16 cellular contexts compared by ENCODE assay signal in genomic region chr16:46774743-46775177, GRCh38. TPM values are rescaled to one million over a fixed set of nuclear protein-coding genes. Genes with fewer than 3 reads are reported as not detected.
DNase-seq lines count a peak whose midpoint lies in the region; ATAC-seq and TF ChIP-seq lines count a peak whose summit lies in the region.
"Had no signal": no experiment of that assay in that cellular context is flagged by ENCODE, and none has a peak within 500 bp of the region (broad histone marks: within the 10 kb centered on the region; RNA-seq: fewer than 3 reads in every experiment).

No MANE protein-coding gene starts in this region.

- dilution Hi-C loops in IMR-90 (cut with HindIII; ENCODE audit: low sequenced_read_pairs, unreplicated experiment), result no loop called here

- CTCF ChIA-PET in IMR-90 (lab: Yijun Ruan, JAX), result no interaction called here

- no peak overlapping the region for H2AK5ac ChIP-seq in IMR-90 (ENCODE audit: low read depth, low read length)

- no peak overlapping the region for H4K91ac ChIP-seq in IMR-90 (ENCODE audit: insufficient read depth, low read depth, low read length)

- no peak overlapping the region for H3K14ac ChIP-seq in IMR-90 (replicated peaks; ENCODE audit: low read depth, low read length)

- H3K4ac ChIP-seq in IMR-90 (ENCODE audit: low read depth, low read length), result no peak overlapping the region

- H2AFZ ChIP-seq in IMR-90 (replicated peaks; ENCODE audit: low read length, poor library complexity), result no peak overlapping the region

- peak overlapping the region; percentile 26 for H2AK9ac ChIP-seq in IMR-90 (replicated peaks; ENCODE audit: low read depth, low read length, poor library complexity)

- H2BK5ac ChIP-seq in IMR-90 (ENCODE audit: low read depth, low read length, poor library complexity, severe bottlenecking), result no peak overlapping the region

- H2BK20ac ChIP-seq in IMR-90 (ENCODE audit: low read depth, low read length), result no peak overlapping the region

- no peaks in the 10 kb centered on the region for H3K9me3 ChIP-seq in IMR-90 (ENCODE audit: control insufficient read depth, insufficient read depth, low read length)
- H3K9me3 ChIP-seq: upper lobe of right lung had no signal

- BruUV-seq in IMR-90 (replicated peaks; lab: Mats Ljungman, UMichigan), result no TSS peak

- H3K9ac ChIP-seq in IMR-90 (ENCODE audit: low read depth, low read length), result no peak overlapping the region

- H3K23ac ChIP-seq in IMR-90 (ENCODE audit: low read depth, low read length), result no peak overlapping the region

- no peak overlapping the region; a peak in 1 of 4 replicates for H4K8ac ChIP-seq in IMR-90 (ENCODE audit: low read depth in 2 of 2, low read length in 2 of 2)

- no peaks in the 10 kb centered on the region for H3K36me3 ChIP-seq in IMR-90 (ENCODE audit: control insufficient read depth, insufficient read depth, low read length)
- H3K36me3 ChIP-seq: upper lobe of right lung had no signal

- H3K4me2 ChIP-seq in IMR-90 (ENCODE audit: low read depth, low read length), result no peak overlapping the region; the same call in 1 of the 2 replicates

- intact Hi-C loops in IMR-90 (cut with micrococcal nuclease), result loop anchor here (5.0 kb wide), 1 partner anchor 32 kb away; no protein-coding TSS in a partner anchor

- DNase-seq in GM12865 (ENCODE audit: low read depth) (peak; percentile 78), IMR-90 (no peak), Ammon's horn (ENCODE audit: low spot score) (no peak), AG08396 (ENCODE audit: low spot score) (no peak), NK-92 (lab: John Stamatoyannopoulos, UW; ENCODE audit: unreplicated experiment) (no peak)
- DNase-seq: effector CD4-positive, alpha-beta T cell; naive thymus-derived CD4-positive, alpha-beta T cell; NCI-H146; right cardiac atrium; SHP77; stimulated activated CD4-positive, alpha-beta T cell treated with anti-CD3 and anti-CD28 coated beads, Interleukin-4, amount 100 ng/mL, for 1 hour; upper lobe of right lung had no signal

- no peak overlapping the region for H2BK120ac ChIP-seq in IMR-90 (ENCODE audit: low read depth, low read length)

- H3K4me3 ChIP-seq in GM12865 (ENCODE audit: low read depth, low read length) (no peak overlapping the region), IMR-90 (ENCODE audit: insufficient read depth, low read depth, low read length) (no peak overlapping the region)
- H3K4me3 ChIP-seq: upper lobe of right lung had no signal

- no peak overlapping the region for H2BK15ac ChIP-seq in IMR-90 (ENCODE audit: low read depth, low read length)

- TF ChIP-seq POLR2A in IMR-90 (IDR thresholded peaks at IDR 0.05; ENCODE audit: low read depth, low read length), result no peak

- no peaks in the 10 kb centered on the region for H3K79me1 ChIP-seq in IMR-90 (ENCODE audit: low read depth in 1 of 2, low read length in 2 of 2)

- no peaks in the 10 kb centered on the region for H3K9me1 ChIP-seq in IMR-90 (ENCODE audit: insufficient read depth, low read length)

- H4K5ac ChIP-seq in IMR-90 (ENCODE audit: low read depth, low read length), result no peak overlapping the region

- no peak for TF ChIP-seq RAD21 in IMR-90 (IDR thresholded peaks at IDR 0.05; ENCODE audit: low read length)

- H3K4me1 ChIP-seq in IMR-90 (ENCODE audit: control insufficient read depth, insufficient read depth, low read length), result no peaks in the 10 kb centered on the region; the same call in 1 of the 2 replicates
- H3K4me1 ChIP-seq: upper lobe of right lung had no signal

- H3K27ac ChIP-seq in IMR-90 (ENCODE audit: insufficient read depth, low read length), result no peak overlapping the region
- H3K27ac ChIP-seq: upper lobe of right lung had no signal

- WGBS in IMR-90 (ENCODE audit: extremely low coverage in 2 of 2, insufficient read length in 1 of 2), 2 experiments, result no CpG with 5 or more reads among the region's 3 CpGs

- no peaks in the 10 kb centered on the region for H4K20me1 ChIP-seq in IMR-90 (ENCODE audit: insufficient read depth, low read length)

- in situ Hi-C loops in IMR-90 (cut with MboI; ENCODE audit: low sequenced_read_pairs), result no loop called here

- TF ChIP-seq CTCF in GM12865 (IDR thresholded peaks at IDR 0.05; ENCODE audit: insufficient read depth, low read depth, low read length, missing control alignments) (no peak), IMR-90 (conservative IDR thresholded peaks at IDR 0.05; ENCODE audit: low read depth, low read length) (no peak)

- no peaks in the 10 kb centered on the region for H3K27me3 ChIP-seq in IMR-90 (ENCODE audit: control insufficient read depth, insufficient read depth, low read length)
- H3K27me3 ChIP-seq: upper lobe of right lung had no signal

- ATAC-seq in GM19372 (IDR thresholded peaks at IDR 0.05; ENCODE audit: low read depth, unreplicated experiment), result peak; percentile 80
- ATAC-seq in HG02870 (IDR thresholded peaks at IDR 0.05; ENCODE audit: unreplicated experiment), result peak; percentile 74
- ATAC-seq in IMR-90 (ENCODE audit: low read depth), result peak; percentile 17; the same call in 1 of the 2 replicates
- ATAC-seq in HG03342 (IDR thresholded peaks at IDR 0.05; ENCODE audit: unreplicated experiment), result no peak
- ATAC-seq: naive thymus-derived CD4-positive, alpha-beta T cell; right cardiac atrium; upper lobe of right lung had no signal

- POLR2A ChIA-PET in IMR-90 (lab: Charles Lee; ENCODE audit: unreplicated experiment), result interaction anchor here (0.6 kb wide), 1 partner anchor 33 kb away, joined by 7 read pairs; no protein-coding TSS in a partner anchor

- H3K18ac ChIP-seq in IMR-90 (ENCODE audit: low read depth, low read length), result no peak overlapping the region

- H3K56ac ChIP-seq in IMR-90 (ENCODE audit: extremely low read depth, insufficient read depth, low read length), result no peak overlapping the region

TF ChIP-seq in IMR-90, 13 proteins besides CTCF, POLR2A, EP300 and RAD21:
- no peak for TF ChIP-seq NFE2L2 (IDR thresholded peaks at IDR 0.05; ENCODE audit: low read depth, low read length)
- TF ChIP-seq CEBPB (IDR thresholded peaks at IDR 0.05; ENCODE audit: low read depth, low read length), result peak; percentile 58
- no peak for TF ChIP-seq FOS (IDR thresholded peaks at IDR 0.05; ENCODE audit: low read depth, low read length)

RNA-seq across cellular contexts. Expression of gene MYLK3, which starts 26.6 kb away (rescaled TPM):
- under 0.01 TPM in 2 replicates for total RNA-seq in IMR-90 (2012; rRNA removed)
- 0.03 and 0.17 TPM in 2 replicates for polyA plus RNA-seq in IMR-90 (2012; rRNA removed)
- 0.01 TPM in 2 replicates for polyA plus RNA-seq in IMR-90 (2012; cell fraction: cytosol; rRNA removed)
- polyA plus RNA-seq in IMR-90 (2012; cell fraction: nucleus; rRNA removed; ENCODE audit: low replicate concordance), result 0.10 and 0.12 TPM in 2 replicates
- polyA plus RNA-seq: IgD-negative memory B cell; naive thymus-derived CD4-positive, alpha-beta T cell had no signal

RNA-seq across cellular contexts. Expression of gene C16orf87, which starts 56.2 kb away (rescaled TPM):
- total RNA-seq in IMR-90 (2012; rRNA removed), result 6.3 and 16.4 TPM in 2 replicates
- polyA plus RNA-seq in IMR-90 (2012; rRNA removed), result 6.2 and 8.1 TPM in 2 replicates
- polyA plus RNA-seq in IMR-90 (2012; cell fraction: cytosol; rRNA removed), result 1.0 and 1.2 TPM in 2 replicates
- polyA plus RNA-seq in IMR-90 (2012; cell fraction: nucleus; rRNA removed; ENCODE audit: low replicate concordance), result 0.32 and 2.2 TPM in 2 replicates
